8 cellular contexts compared by ENCODE assay signal in the genomic region with DNA sequence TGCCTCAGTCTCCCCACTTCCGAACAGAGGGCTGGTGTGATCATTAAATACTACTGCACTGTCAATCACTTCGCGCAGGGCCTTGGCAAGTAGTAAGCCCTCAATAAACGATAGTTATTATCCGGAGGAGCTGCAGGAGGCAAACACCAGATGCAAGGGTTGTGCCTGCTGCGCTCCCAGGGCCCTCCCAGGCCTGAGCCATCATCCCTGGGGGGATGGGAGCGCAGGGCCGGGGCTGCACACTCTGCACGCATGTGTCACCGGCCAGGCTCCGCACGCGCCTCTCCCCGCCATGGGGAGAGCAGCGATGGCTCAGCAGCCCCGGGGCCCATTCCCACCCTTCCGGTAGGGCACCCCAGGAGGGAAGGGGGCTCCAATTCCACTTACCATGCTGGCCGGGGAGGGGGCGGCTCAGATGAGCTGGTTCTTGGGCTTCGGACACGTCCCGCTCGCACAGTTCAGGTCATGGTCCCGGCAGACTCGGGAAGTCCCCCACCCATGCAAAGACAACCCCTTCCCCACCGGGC. TPM values are rescaled to one million over a fixed set of nuclear protein-coding genes. Genes with fewer than 3 reads are reported as not detected.
A peak's percentile ranks its signal among the peaks of the same experiment; 100 is the strongest.
DNase-seq lines count a peak whose midpoint lies in the region; ATAC-seq, FAIRE-seq and TF ChIP-seq lines count a peak whose summit lies in the region.

No MANE protein-coding gene starts in this region.

- peaks cover 18% of the 10 kb centered on the region for H3K36me3 Mint-ChIP-seq in activated T-cell treated with anti-CD3 and anti-CD28 coated beads, Interleukin-2, amount 50 U/mL, for 24 hours (ENCODE audit: low read depth)

- FAIRE-seq in GM12891 (lab: Jason Lieb, UNC): no peak

- H3K9me3 ChIP-seq in mucosa of rectum (ENCODE audit: control insufficient read depth in 2 of 2, low read length in 2 of 2): no peaks in the 10 kb centered on the region

- peaks cover 2% of the 10 kb centered on the region for H3K9me3 Mint-ChIP-seq in activated T-cell treated with anti-CD3 and anti-CD28 coated beads, Interleukin-2, amount 50 U/mL, for 24 hours

- H3K27me3 Mint-ChIP-seq in activated T-cell treated with anti-CD3 and anti-CD28 coated beads, Interleukin-2, amount 50 U/mL, for 24 hours: no peaks in the 10 kb centered on the region

- peak overlapping the region; percentile 27 to 84 for H3K9ac ChIP-seq in mucosa of rectum (ENCODE audit: low read depth in 1 of 2, low read length in 2 of 2)

- peak overlapping the region; percentile 98 for H3K4me3 Mint-ChIP-seq in activated T-cell treated with anti-CD3 and anti-CD28 coated beads, Interleukin-2, amount 50 U/mL, for 24 hours

- H3K4me3 ChIP-seq in epithelial cell of proximal tubule (ENCODE audit: low read depth, low read length) (peak overlapping the region; percentile 82), mucosa of rectum (ENCODE audit: low read length in 2 of 2) (peak overlapping the region; percentile 71 to 80)

- DNase-seq in GM12891 (ENCODE audit: insufficient read length, low spot score): peak; percentile 42
- DNase-seq in NOMO-1 (lab: John Stamatoyannopoulos, UW; ENCODE audit: unreplicated experiment in 2 of 2): peak; percentile 31 to 36
- DNase-seq in activated T-cell treated with anti-CD3 and anti-CD28 coated beads, Interleukin-2, amount 50 U/mL, for 24 hours: peak; percentile 83
- no peak for DNase-seq in epithelial cell of proximal tubule (ENCODE audit: low read depth)
- DNase-seq in stimulated activated CD8-positive, alpha-beta memory T cell treated with anti-CD3 and anti-CD28 coated beads, Interleukin-7, amount 100 ng/mL, for 4 hours (ENCODE audit: low read depth in 2 of 2): peak; percentile 34 to 65

- H3K4me1 ChIP-seq in mucosa of rectum (ENCODE audit: control insufficient read depth in 2 of 2, insufficient read depth in 2 of 2, low read length in 2 of 2): peaks cover 10 to 11% of the 10 kb centered on the region in 2 donors

- TF ChIP-seq POLR2A in GM12891 (IDR thresholded peaks at IDR 0.05; ENCODE audit: low read depth, low read length): peak; percentile 68

- H3K27ac Mint-ChIP-seq in activated T-cell treated with anti-CD3 and anti-CD28 coated beads, Interleukin-2, amount 50 U/mL, for 24 hours: peak overlapping the region; percentile 94

- ATAC-seq in HG02973 (IDR thresholded peaks at IDR 0.05; ENCODE audit: unreplicated experiment) (peak; percentile 32), HG03469 (IDR thresholded peaks at IDR 0.05; ENCODE audit: unreplicated experiment) (no peak)

- peaks cover 41% of the 10 kb centered on the region for H3K4me1 Mint-ChIP-seq in activated T-cell treated with anti-CD3 and anti-CD28 coated beads, Interleukin-2, amount 50 U/mL, for 24 hours (ENCODE audit: low read depth)

- no peak for TF ChIP-seq CTCF in epithelial cell of proximal tubule (conservative IDR thresholded peaks at IDR 0.05; ENCODE audit: low read depth, low read length)

- H3K27me3 ChIP-seq in mucosa of rectum (ENCODE audit: control insufficient read depth in 2 of 2, insufficient read depth in 2 of 2, low read length in 2 of 2): no peaks in the 10 kb centered on the region

- H3K27ac ChIP-seq in mucosa of rectum (ENCODE audit: low read depth in 2 of 2, low read length in 2 of 2): peak overlapping the region; percentile 75 to 81

- H3K36me3 ChIP-seq in mucosa of rectum (ENCODE audit: control insufficient read depth in 2 of 2, insufficient read depth in 2 of 2, low read length in 2 of 2): peaks cover 5 to 15% of the 10 kb centered on the region in 2 donors

TF ChIP-seq in GM12891, 5 proteins besides CTCF, POLR2A, EP300 and RAD21:
- TF ChIP-seq POU2F2 (IDR thresholded peaks at IDR 0.05; ENCODE audit: low read depth, low read length) (no peak), PAX5 (IDR thresholded peaks at IDR 0.05; ENCODE audit: insufficient read depth, low read length, severe bottlenecking) (no peak), TAF1 (IDR thresholded peaks at IDR 0.05; ENCODE audit: low read depth, low read length) (peak; percentile 32; the same call in 1 of the 2 replicates), SPI1 (IDR thresholded peaks at IDR 0.05; ENCODE audit: low read depth, low read length) (no peak), POLR2AphosphoS5 (IDR thresholded peaks at IDR 0.05; ENCODE audit: low read depth, low read length) (peak; percentile 70)

RNA-seq across cellular contexts. Expression of gene XPO6, which starts 0.7 kb away (rescaled TPM):
- 96.3 TPM for polyA plus RNA-seq in GM12891 (2012; ENCODE audit: low read depth, missing spikeins)
- 132 and 168 TPM in 2 replicates for total RNA-seq in epithelial cell of proximal tubule
